Comparison of ENCODE assay signal across 11 cellular contexts in genomic region chr22:37731804-37732471, GRCh38. TPM values are rescaled to one million over a fixed set of nuclear protein-coding genes. Genes with fewer than 3 reads are reported as not detected.
A peak's percentile ranks its signal among the peaks of the same experiment; 100 is the strongest.
DNase-seq lines count a peak whose midpoint lies in the region; ATAC-seq and TF ChIP-seq lines count a peak whose summit lies in the region.
"Had no signal": no experiment of that assay in that cellular context is flagged by ENCODE, and none has a peak within 500 bp of the region (broad histone marks: within the 10 kb centered on the region; RNA-seq: fewer than 3 reads in every experiment).

No MANE protein-coding gene starts in this region.

- no peaks in the 10 kb centered on the region for H3K9me3 Mint-ChIP-seq in T-cell

- H3K27me3 ChIP-seq in duodenal mucosa (ENCODE audit: control insufficient read depth in 1 of 2, insufficient read depth in 2 of 2, low read length in 2 of 2) (no peaks in the 10 kb centered on the region), spleen (replicated peaks in 1 of 7) (no peaks in the 10 kb centered on the region)
- H3K27me3 ChIP-seq: heart right ventricle had no signal

- no peak overlapping the region for H3K27ac Mint-ChIP-seq in T-cell

- H3K36me3 Mint-ChIP-seq in T-cell: no peaks in the 10 kb centered on the region

- H3K9ac ChIP-seq in duodenal mucosa (ENCODE audit: low read depth in 1 of 2, low read length in 2 of 2): no peak overlapping the region

- CTCF ChIA-PET in T-cell (lab: Charles Lee): interaction anchor here in 1 of 2 donors (0.6 kb wide), 1 partner anchor 38 kb away, joined by 3 read pairs; no protein-coding TSS in a partner anchor

- H3K36me3 ChIP-seq in duodenal mucosa (ENCODE audit: control insufficient read depth in 1 of 2, insufficient read depth in 2 of 2, low read length in 2 of 2): no peaks in the 10 kb centered on the region
- H3K36me3 ChIP-seq in spleen: no peaks in the 10 kb centered on the region
- H3K36me3 ChIP-seq: heart right ventricle had no signal

- H3K27ac ChIP-seq in duodenal mucosa (ENCODE audit: low read depth, low read length) (peak overlapping the region; percentile 42), spleen (peak overlapping the region in 7 of 8 donors; percentile 44 to 81 (median 65))

- intact Hi-C loops in spleen (cut with DNase I; ENCODE audit: low total_unique reads): no loop called here

- whole genome bisulfite sequencing in spleen, 5 donors: 85 to 96% (median 88%) methylated on average over 13 of the region's 13 CpGs

- H3K4me3 ChIP-seq in duodenal mucosa (ENCODE audit: low read depth in 1 of 2, low read length in 2 of 2) (no peak overlapping the region), spleen (no peak overlapping the region)
- H3K4me3 ChIP-seq: heart right ventricle had no signal

- no peak for ATAC-seq in T-cell (replicated peaks in 1 of 4)

- H3K4me3 Mint-ChIP-seq in T-cell: no peak overlapping the region

- H3K9me3 ChIP-seq in duodenal mucosa (ENCODE audit: control insufficient read depth in 1 of 2, low read length in 2 of 2) (no peaks in the 10 kb centered on the region), spleen (no peaks in the 10 kb centered on the region)
- H3K9me3 ChIP-seq: heart right ventricle had no signal

- H3K27me3 Mint-ChIP-seq in T-cell: no peaks in the 10 kb centered on the region

- peak; percentile 47; the same call in 2 of the 3 replicates for TF ChIP-seq CTCF in GM12872 (IDR thresholded peaks at IDR 0.05; ENCODE audit: insufficient read depth, low read depth, low read length)
- peak in 5 of 11 experiments; percentile 15 to 36 (median 28) for TF ChIP-seq CTCF in spleen (IDR thresholded peaks at IDR 0.05 in 8 of 11, conservative IDR thresholded peaks at IDR 0.05 in 3 of 11)

- peaks cover 0 to 1% (median 0%) of the 10 kb centered on the region in 3 donors for H3K4me1 Mint-ChIP-seq in T-cell

- TF ChIP-seq POLR2A in spleen (IDR thresholded peaks at IDR 0.05): no peak

- H3K4me1 ChIP-seq in duodenal mucosa (ENCODE audit: control insufficient read depth in 1 of 2, insufficient read depth in 2 of 2, low read length in 2 of 2) (peaks cover 19 to 23% of the 10 kb centered on the region in 2 donors), spleen (peaks cover 0 to 57% (median 18%) of the 10 kb centered on the region in 6 donors)

- peak; percentile 18 for DNase-seq in NCI-H526 treated with DMSO at 0.1 percent for 48 hours (lab: John Stamatoyannopoulos, UW)
- no peak for DNase-seq in spleen
- no peak for DNase-seq in NCI-H345 treated with DMSO at 0.1 percent for 48 hours (lab: John Stamatoyannopoulos, UW; ENCODE audit: unreplicated experiment)
- no peak for DNase-seq in T-cell
- DNase-seq in NCI-H187 treated with DMSO at 0.1 percent for 48 hours (lab: John Stamatoyannopoulos, UW): no peak
- DNase-seq: central memory CD4-positive, alpha-beta T cell; heart right ventricle; SHP77 treated with DMSO at 0.1 percent for 48 hours had no signal

- POLR2A ChIA-PET in T-cell (lab: Charles Lee): no interaction called here

RNA-seq across cellular contexts. Expression of gene TRIOBP, which starts 35.1 kb away (rescaled TPM):
- 100 to 1,000 TPM in 5 of 7 donors, 10 to 100 TPM in 2; 69.9 to 151 (median 106) TPM for total RNA-seq in spleen
- polyA plus RNA-seq in spleen: 10 to 100 TPM; 24.6 to 62.0 (median 34.2) TPM
- total RNA-seq in T-cell: 10 to 100 TPM; 14.5 to 36.8 (median 31.1) TPM

RNA-seq across cellular contexts. Expression of gene NOL12, which starts 45.8 kb away (rescaled TPM):
- total RNA-seq in spleen (10 to 100 TPM; 24.0 to 55.3 (median 30.2) TPM), T-cell (10 to 100 TPM; 29.2 to 52.4 (median 47.5) TPM)
- polyA plus RNA-seq in spleen: 10 to 100 TPM; 28.5 to 33.9 (median 31.1) TPM

RNA-seq across cellular contexts. Expression of gene LGALS1, which starts 56.5 kb away (rescaled TPM):
- total RNA-seq in spleen: 100 to 1,000 TPM; 158 to 544 (median 389) TPM
- 100 to 1,000 TPM; 371 to 519 (median 445) TPM for polyA plus RNA-seq in spleen
- total RNA-seq in T-cell: 100 to 1,000 TPM in 2 of 5 donors, 10 to 100 TPM in 3; 39.5 to 206 (median 99.2) TPM
- polyA plus RNA-seq: neural cell had no signal
